Comparison of ENCODE assay signal across 1 cellular context in genomic region chr17:62819511-62820221, GRCh38.
TF ChIP-seq lines count a peak whose summit lies in the region.

No MANE protein-coding gene starts in this region.

TF ChIP-seq in GM23338, 12 proteins besides CTCF, POLR2A, EP300 and RAD21 (continued from another document):
- TF ChIP-seq ZNF462 (CRISPR knock-in tag; IDR thresholded peaks at IDR 0.05), result no peak
- no peak for TF ChIP-seq ZNF331 (CRISPR knock-in tag; IDR thresholded peaks at IDR 0.05; ENCODE audit: low read depth)
- no peak for TF ChIP-seq ZNF114 (CRISPR knock-in tag; IDR thresholded peaks at IDR 0.05)
